ENCODE assay signal across 8 cellular contexts in genomic region chr11:33065445-33066178, GRCh38. TPM values are rescaled to one million over a fixed set of nuclear protein-coding genes. Genes with fewer than 3 reads are reported as not detected.
DNase-seq lines count a peak whose midpoint lies in the region; ATAC-seq, FAIRE-seq and TF ChIP-seq lines count a peak whose summit lies in the region.

No MANE protein-coding gene starts in this region.

- DNase-seq in ACHN = peak; percentile 56
- peak; percentile 73 for DNase-seq in HTR-8/SVneo (ENCODE audit: insufficient read length, low spot score)
- DNase-seq in Peyer's patch = peak; percentile 45 to 85 (median 83)
- DNase-seq in activated T-cell treated with anti-CD3 and anti-CD28 coated beads, Interleukin-2, amount 50 U/mL, for 72 hours = peak; percentile 73 to 76
- peak; percentile 72 for DNase-seq in fibroblast of pulmonary artery (ENCODE audit: low read depth)
- DNase-seq in neural progenitor cell (ENCODE audit: low spot score) = peak; percentile 86
- peak; percentile 76 for DNase-seq in stomach

- WGBS in stomach, 5 donors = 57 to 65% (median 61%) methylated on average over 22 of the region's 22 CpGs

- H3K79me2 ChIP-seq in neural progenitor cell (ENCODE audit: low read depth) = no peaks in the 10 kb centered on the region

- H3K27ac ChIP-seq in Peyer's patch (no peak overlapping the region), neural progenitor cell (no peak overlapping the region), stomach (no peak overlapping the region)

- H3K27me3 ChIP-seq in Peyer's patch (no peaks in the 10 kb centered on the region), neural progenitor cell (no peaks in the 10 kb centered on the region), stomach (no peaks in the 10 kb centered on the region)

- H3K9me3 Mint-ChIP-seq in activated T-cell treated with anti-CD3 and anti-CD28 coated beads, Interleukin-2, amount 50 U/mL, for 72 hours = no peaks in the 10 kb centered on the region
- H3K9me3 Mint-ChIP-seq in neural progenitor cell = no peaks in the 10 kb centered on the region

- TF ChIP-seq POLR2A in Peyer's patch (IDR thresholded peaks at IDR 0.05) (no peak), stomach (IDR thresholded peaks at IDR 0.05) (no peak)

- H3K27me3 Mint-ChIP-seq in activated T-cell treated with anti-CD3 and anti-CD28 coated beads, Interleukin-2, amount 50 U/mL, for 72 hours (ENCODE audit: low read depth) = no peaks in the 10 kb centered on the region
- H3K27me3 Mint-ChIP-seq in neural progenitor cell (ENCODE audit: insufficient read depth, low read depth) = no peaks in the 10 kb centered on the region

- peaks cover 7% of the 10 kb centered on the region for H3F3A ChIP-seq in neural progenitor cell (ENCODE audit: low read depth)

- H3K4me1 Mint-ChIP-seq in activated T-cell treated with anti-CD3 and anti-CD28 coated beads, Interleukin-2, amount 50 U/mL, for 72 hours (ENCODE audit: low read depth) = peaks cover 48% of the 10 kb centered on the region
- H3K4me1 Mint-ChIP-seq in neural progenitor cell = peaks cover 3% of the 10 kb centered on the region

- intact Hi-C loops in stomach (cut with DNase I; ENCODE audit: low total_unique reads) = loop anchor here (5.0 to 10.0 kb wide), 2 partner anchors 103 to 251 kb away; no protein-coding TSS in a partner anchor

- TF ChIP-seq EP300 in stomach (IDR thresholded peaks at IDR 0.05) = no peak

- H3K9ac ChIP-seq in neural progenitor cell = no peak overlapping the region

- peaks cover 0 to 40% (median 0%) of the 10 kb centered on the region in 4 donors for H3K4me1 ChIP-seq in Peyer's patch
- H3K4me1 ChIP-seq in neural progenitor cell = no peaks in the 10 kb centered on the region
- H3K4me1 ChIP-seq in stomach = peaks cover 4 to 48% (median 22%) of the 10 kb centered on the region in 4 donors

- no peak overlapping the region for H3K4me2 ChIP-seq in neural progenitor cell

- H3K27ac Mint-ChIP-seq in activated T-cell treated with anti-CD3 and anti-CD28 coated beads, Interleukin-2, amount 50 U/mL, for 72 hours = no peak overlapping the region
- no peak overlapping the region for H3K27ac Mint-ChIP-seq in neural progenitor cell

- no peak overlapping the region for H3K4me3 ChIP-seq in Peyer's patch
- H3K4me3 ChIP-seq in fibroblast of pulmonary artery (replicated peaks; ENCODE audit: low read depth, low read length) = no peak overlapping the region
- no peak overlapping the region for H3K4me3 ChIP-seq in neural progenitor cell
- H3K4me3 ChIP-seq in stomach = no peak overlapping the region

- H3K9me3 ChIP-seq in Peyer's patch (no peaks in the 10 kb centered on the region), neural progenitor cell (ENCODE audit: low read depth) (no peaks in the 10 kb centered on the region), stomach (no peaks in the 10 kb centered on the region)

- H3K36me3 Mint-ChIP-seq in activated T-cell treated with anti-CD3 and anti-CD28 coated beads, Interleukin-2, amount 50 U/mL, for 72 hours (ENCODE audit: insufficient read depth in 2 of 2) = peaks cover 0 to 6% of the 10 kb centered on the region in 2 donors
- peaks cover 16% of the 10 kb centered on the region for H3K36me3 Mint-ChIP-seq in neural progenitor cell

- H4K20me1 ChIP-seq in neural progenitor cell (ENCODE audit: low read depth) = no peaks in the 10 kb centered on the region

- H2AFZ ChIP-seq in neural progenitor cell (replicated peaks) = no peak overlapping the region

- H3K36me3 ChIP-seq in Peyer's patch = peaks cover 0 to 72% (median 0%) of the 10 kb centered on the region in 3 donors
- H3K36me3 ChIP-seq in neural progenitor cell = no peaks in the 10 kb centered on the region
- H3K36me3 ChIP-seq in stomach = peaks cover 32 to 83% (median 76%) of the 10 kb centered on the region in 4 donors

- no peak for FAIRE-seq in HTR-8/SVneo (lab: Jason Lieb, UNC)

- peak; percentile 41 for ATAC-seq in GM18909 (IDR thresholded peaks at IDR 0.05; ENCODE audit: poor library complexity, unreplicated experiment)
- peak; percentile 77 to 78 for ATAC-seq in activated T-cell treated with anti-CD3 and anti-CD28 coated beads, Interleukin-2, amount 50 U/mL, for 72 hours (replicated peaks in 1 of 2)

- no peak overlapping the region for H3K4me3 Mint-ChIP-seq in activated T-cell treated with anti-CD3 and anti-CD28 coated beads, Interleukin-2, amount 50 U/mL, for 72 hours
- no peak overlapping the region for H3K4me3 Mint-ChIP-seq in neural progenitor cell

- in situ Hi-C loops in ACHN (cut with HindIII; ENCODE audit: low pct_ligation_motif_present, low pct_unique_long_range_greater_than_20kb, low sequenced_read_pairs) = no loop called here

- TF ChIP-seq CTCF in Peyer's patch (IDR thresholded peaks at IDR 0.05) (peak; percentile 42 to 93 (median 90)), fibroblast of pulmonary artery (IDR thresholded peaks at IDR 0.05; ENCODE audit: low read length, missing control alignments) (peak; percentile 94), neural progenitor cell (IDR thresholded peaks at IDR 0.05) (peak; percentile 92), stomach (IDR thresholded peaks at IDR 0.05) (peak in 5 of 7 experiments; percentile 79 to 87 (median 84))

RNA-seq across cellular contexts. Expression of gene TCP11L1, which starts 26.2 kb away (rescaled TPM):
- total RNA-seq in Peyer's patch (10 to 100 TPM; 28.9 to 98.4 (median 78.4) TPM), neural progenitor cell (ENCODE audit: low replicate concordance) (20.0 and 24.3 TPM in 2 replicates), stomach (10 to 100 TPM; 18.7 to 46.1 (median 30.8) TPM)
- 10 to 100 TPM; 12.0 to 15.7 TPM for total RNA-seq in activated T-cell treated with anti-CD3 and anti-CD28 coated beads, Interleukin-2, amount 50 U/mL, for 72 hours
- 1 to 10 TPM; 2.5 to 4.4 (median 2.7) TPM for polyA plus RNA-seq in stomach

RNA-seq across cellular contexts. Expression of gene DEPDC7, which starts 49.9 kb away (rescaled TPM):
- 10 to 100 TPM in 3 of 4 donors, 1 to 10 TPM in 1; 3.3 to 76.2 (median 36.9) TPM for total RNA-seq in Peyer's patch
- total RNA-seq in activated T-cell treated with anti-CD3 and anti-CD28 coated beads, Interleukin-2, amount 50 U/mL, for 72 hours = 1 to 10 TPM; 1.2 to 2.4 TPM
- 0.39 and 0.74 TPM in 2 replicates for total RNA-seq in neural progenitor cell (ENCODE audit: low replicate concordance)
- 10 to 100 TPM in 1 of 5 donors, 1 to 10 TPM in 4; 1.2 to 17.9 (median 2.9) TPM for total RNA-seq in stomach
- 1 to 10 TPM; 1.4 to 5.2 (median 1.8) TPM for polyA plus RNA-seq in stomach
